1 cellular context compared by ENCODE assay signal in genomic region chr11:45155058-45155551, GRCh38.
A peak's percentile ranks its signal among the peaks of the same experiment; 100 is the strongest.
TF ChIP-seq lines count a peak whose summit lies in the region.

No MANE protein-coding gene starts in this region.

TF ChIP-seq in HepG2, 621 proteins besides CTCF, POLR2A, EP300 and RAD21:
- TF ChIP-seq ZNF687 (CRISPR knock-in tag; IDR thresholded peaks at IDR 0.05) (peak; percentile 12; the same call in 1 of the 2 replicates), FOSL1 (CRISPR knock-in tag; IDR thresholded peaks at IDR 0.05; ENCODE audit: borderline replicate concordance) (no peak), EHMT2 (IDR thresholded peaks at IDR 0.05; ENCODE audit: borderline replicate concordance, low read depth, low read length) (peak; percentile 20; the same call in 1 of the 2 replicates), ZNF614 (CRISPR knock-in tag; IDR thresholded peaks at IDR 0.05; ENCODE audit: borderline replicate concordance) (no peak), YEATS4 (CRISPR knock-in tag; IDR thresholded peaks at IDR 0.05; ENCODE audit: borderline replicate concordance) (no peak), MAFF (IDR thresholded peaks at IDR 0.05; ENCODE audit: low read depth, low read length) (no peak), MTF1 (CRISPR knock-in tag; IDR thresholded peaks at IDR 0.05) (no peak), NR2F2 (IDR thresholded peaks at IDR 0.05; ENCODE audit: borderline replicate concordance, low read depth) (no peak), JUN (CRISPR knock-in tag; IDR thresholded peaks at IDR 0.05) (no peak), ZNF10 (CRISPR knock-in tag; IDR thresholded peaks at IDR 0.05; ENCODE audit: borderline replicate concordance, low read depth) (peak; percentile 69; the same call in 1 of the 2 replicates), CC2D1A (CRISPR knock-in tag; IDR thresholded peaks at IDR 0.05) (no peak), ZMAT5 (CRISPR knock-in tag; IDR thresholded peaks at IDR 0.05; ENCODE audit: borderline replicate concordance, low read depth) (no peak), ZNF720 (CRISPR knock-in tag; IDR thresholded peaks at IDR 0.05) (no peak), MZF1 (CRISPR knock-in tag; IDR thresholded peaks at IDR 0.05; ENCODE audit: borderline replicate concordance) (no peak)
